ENCODE assay signal across 13 cellular contexts in genomic region chr6:134516582-134516981, GRCh38.
DNase-seq lines count a peak whose midpoint lies in the region; ATAC-seq and TF ChIP-seq lines count a peak whose summit lies in the region.
"Had no signal": no experiment of that assay in that cellular context is flagged by ENCODE, and none has a peak within 500 bp of the region (broad histone marks: within the 10 kb centered on the region; RNA-seq: fewer than 3 reads in every experiment).

No MANE protein-coding gene starts in this region.

- H3K27me3 ChIP-seq in BLaER1 (no peaks in the 10 kb centered on the region), SU-DHL-6 (ENCODE audit: low read length) (no peaks in the 10 kb centered on the region), psoas muscle (ENCODE audit: insufficient read depth in 3 of 3, low read length in 2 of 3) (no peaks in the 10 kb centered on the region), HAP-1 (ENCODE audit: low read depth) (no peaks in the 10 kb centered on the region)
- H3K27me3 ChIP-seq: MG63 had no signal

- 0 out of 2 replicates have a peak, but pooled peaks cover 7% of the 10 kb centered on the region for H3F3A ChIP-seq in SU-DHL-6 (ENCODE audit: insufficient read depth)

- no peaks in the 10 kb centered on the region for H3K9me3 ChIP-seq in BLaER1
- no peaks in the 10 kb centered on the region for H3K9me3 ChIP-seq in SU-DHL-6 (ENCODE audit: insufficient read depth, low read length)
- H3K9me3 ChIP-seq in psoas muscle: no peaks in the 10 kb centered on the region
- no peaks in the 10 kb centered on the region for H3K9me3 ChIP-seq in HAP-1
- H3K9me3 ChIP-seq: MG63 had no signal

- DNase-seq in fibroblast of the aortic adventitia (ENCODE audit: low read depth): peak; percentile 41
- no peak for DNase-seq in psoas muscle
- DNase-seq in central memory CD4-positive, alpha-beta T cell: no peak
- DNase-seq in HAP-1 (ENCODE audit: low spot score in 2 of 2): no peak
- DNase-seq: activated gamma-delta T cell; effector CD4-positive, alpha-beta T cell; NCI-H2029 treated with DMSO at 0.1 percent for 48 hours had no signal

- ATAC-seq in psoas muscle (peak in 1 of 4 donors; percentile 6), HG03378 (IDR thresholded peaks at IDR 0.05; ENCODE audit: unreplicated experiment) (no peak), HG03039 (IDR thresholded peaks at IDR 0.05; ENCODE audit: unreplicated experiment) (no peak)

- peaks cover 96% of the 10 kb centered on the region for H3K4me1 ChIP-seq in BLaER1
- H3K4me1 ChIP-seq in psoas muscle: peaks cover 7% of the 10 kb centered on the region
- H3K4me1 ChIP-seq in HAP-1: peaks cover 6% of the 10 kb centered on the region; the same call in 1 of the 2 replicates

- H3K27ac ChIP-seq in BLaER1 (peak overlapping the region; percentile 73), SU-DHL-6 (ENCODE audit: low read depth, low read length) (no peak overlapping the region), psoas muscle (peak overlapping the region; percentile 69)
- H3K27ac ChIP-seq: VCaP had no signal

- WGBS in psoas muscle, 3 donors: 54 to 73% (median 58%) methylated on average over 3 of the region's 3 CpGs

- no peaks in the 10 kb centered on the region for H3K36me3 ChIP-seq in BLaER1
- no peaks in the 10 kb centered on the region for H3K36me3 ChIP-seq in SU-DHL-6 (ENCODE audit: low read length)
- no peaks in the 10 kb centered on the region for H3K36me3 ChIP-seq in psoas muscle (ENCODE audit: insufficient read depth in 1 of 2, low read depth in 1 of 2)
- no peaks in the 10 kb centered on the region for H3K36me3 ChIP-seq in HAP-1 (replicated peaks)
- H3K36me3 ChIP-seq: MG63 had no signal

- no peaks in the 10 kb centered on the region for H3K79me2 ChIP-seq in SU-DHL-6 (ENCODE audit: insufficient read depth, low read length)

- H4K20me1 ChIP-seq in BLaER1 (no peaks in the 10 kb centered on the region), SU-DHL-6 (ENCODE audit: low read depth, low read length) (no peaks in the 10 kb centered on the region)

- TF ChIP-seq CTCF in SU-DHL-6 (IDR thresholded peaks at IDR 0.05; ENCODE audit: insufficient read depth, low read length, poor library complexity, severe bottlenecking) (no peak), fibroblast of the aortic adventitia (IDR thresholded peaks at IDR 0.05; ENCODE audit: insufficient read depth, low read length) (no peak), psoas muscle (IDR thresholded peaks at IDR 0.05) (no peak)

- intact Hi-C loops in psoas muscle (cut with DNase I): loop anchor here (2.0 to 5.0 kb wide), 2 partner anchors 34 to 342 kb away; no protein-coding TSS in a partner anchor

- H3K4me2 ChIP-seq in BLaER1: peak overlapping the region; percentile 88
- H3K4me2 ChIP-seq in SU-DHL-6 (ENCODE audit: low read depth, low read length, poor library complexity, severe bottlenecking): no peak overlapping the region

- H3K4me3 ChIP-seq in BLaER1 (no peak overlapping the region; the same call in 1 of the 2 replicates), SU-DHL-6 (ENCODE audit: insufficient read depth, low read length, poor library complexity, severe bottlenecking) (no peak overlapping the region), fibroblast of the aortic adventitia (ENCODE audit: low read depth, low read length) (no peak overlapping the region), psoas muscle (no peak overlapping the region), HAP-1 (no peak overlapping the region)

- peak overlapping the region; percentile 62 for H3K9ac ChIP-seq in BLaER1
- no peak overlapping the region for H3K9ac ChIP-seq in SU-DHL-6 (ENCODE audit: low read length)

- H3K9me2 ChIP-seq in SU-DHL-6 (replicated peaks; ENCODE audit: insufficient read depth, low read length): no peaks in the 10 kb centered on the region

- in situ Hi-C loops in HAP-1 (cut with MboI; ENCODE audit: low sequenced_read_pairs): no loop called here

- H2AFZ ChIP-seq in SU-DHL-6 (ENCODE audit: low read depth, low read length, severe bottlenecking): peak overlapping the region; percentile 55
